ENCODE assay signal across 20 cellular contexts in the genomic region with DNA sequence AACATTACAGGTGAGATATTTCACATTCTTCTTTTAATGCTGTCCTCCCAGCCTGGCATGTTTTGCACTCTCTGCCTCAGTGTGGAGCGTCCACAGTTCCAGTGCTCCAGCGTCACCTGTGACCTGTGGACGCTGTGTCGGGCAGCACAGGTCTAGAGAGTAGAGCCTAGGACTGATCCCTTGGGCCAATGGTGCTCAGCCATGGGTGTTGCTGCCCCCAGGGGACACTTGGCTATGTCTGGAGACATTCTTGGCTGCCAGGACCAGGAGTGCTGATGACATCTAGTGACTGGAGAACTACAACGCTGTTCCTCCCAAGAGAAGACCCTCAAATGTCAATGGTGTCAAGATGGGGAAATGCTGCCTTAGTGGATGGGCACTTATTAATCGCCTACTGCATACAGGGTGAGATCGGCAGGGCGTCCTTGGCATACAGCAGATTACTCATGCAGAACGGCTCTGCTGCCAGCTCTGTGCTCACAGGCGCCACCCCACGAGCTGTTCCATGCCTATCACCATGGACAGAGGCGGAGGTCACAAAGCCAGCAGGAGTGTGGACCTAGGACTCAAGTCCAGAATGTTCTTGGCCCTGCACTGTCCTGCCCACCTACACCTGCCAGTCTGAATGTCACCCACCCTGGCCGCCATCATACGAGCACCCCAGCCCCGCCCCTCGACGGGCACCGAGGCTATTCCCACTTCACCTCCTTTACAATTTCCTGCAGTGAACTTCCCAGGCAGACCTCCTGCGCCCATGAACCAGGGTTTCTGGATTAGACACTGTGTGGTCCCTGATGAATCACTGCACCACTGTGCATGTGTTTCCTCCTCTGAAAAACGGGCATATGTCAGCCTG. TPM values are rescaled to one million over a fixed set of nuclear protein-coding genes. Genes with fewer than 3 reads are reported as not detected.
DNase-seq lines count a peak whose midpoint lies in the region; ATAC-seq, FAIRE-seq and TF ChIP-seq lines count a peak whose summit lies in the region.
"Had no signal": no experiment of that assay in that cellular context is flagged by ENCODE, and none has a peak within 500 bp of the region (broad histone marks: within the 10 kb centered on the region; RNA-seq: fewer than 3 reads in every experiment).

No MANE protein-coding gene starts in this region.

- H3K79me2 ChIP-seq in K562 (ENCODE audit: control insufficient read depth, insufficient read depth, low read length), result peaks cover 4% of the 10 kb centered on the region; the same call in 1 of the 3 replicates

- TF ChIP-seq CTCF in right atrium auricular region (IDR thresholded peaks at IDR 0.05) (no peak), K562 (IDR thresholded peaks at IDR 0.05 in 2 of 3, conservative IDR thresholded peaks at IDR 0.05 in 1 of 3; ENCODE audit: insufficient read depth in 2 of 3, low read depth in 1 of 3, low read length in 3 of 3) (0 out of 6 replicates have a peak, but pooled peaks of 2 of the 3 experiments have one; percentile 5 to 17)

- no peak overlapping the region for H3K4me2 ChIP-seq in K562 (ENCODE audit: insufficient read depth, low read length)

- no peaks in the 10 kb centered on the region for H3K9me3 ChIP-seq in right atrium auricular region
- peaks cover 6% of the 10 kb centered on the region; the same call in 1 of the 2 replicates for H3K9me3 ChIP-seq in K562 (replicated peaks; ENCODE audit: control insufficient read depth, insufficient read depth, low read depth, low read length)
- peaks cover 0 to 13% (median 0%) of the 10 kb centered on the region in 3 experiments for H3K9me3 ChIP-seq in naive thymus-derived CD4-positive, alpha-beta T cell (ENCODE audit: control insufficient read depth in 2 of 3, low read length in 3 of 3)

- H3K4me1 ChIP-seq in right atrium auricular region, result peaks cover 0 to 5% of the 10 kb centered on the region in 2 donors
- peaks cover 5 to 49% of the 10 kb centered on the region in 2 experiments for H3K4me1 ChIP-seq in K562 (replicated peaks in 1 of 2; ENCODE audit: control insufficient read depth in 2 of 2, insufficient read depth in 2 of 2, low read length in 2 of 2)
- no peaks in the 10 kb centered on the region for H3K4me1 ChIP-seq in naive thymus-derived CD4-positive, alpha-beta T cell (ENCODE audit: control insufficient read depth in 2 of 2, insufficient read depth in 2 of 2, low read length in 2 of 2)

- H3K9ac ChIP-seq in K562 (ENCODE audit: insufficient read depth in 1 of 2, low read depth in 2 of 2, low read length in 2 of 2), result no peak overlapping the region

- no peak overlapping the region for H2AFZ ChIP-seq in K562 (ENCODE audit: low read depth, low read length)

- no TSS peak for BruUV-seq in K562 (replicated peaks; lab: Mats Ljungman, UMichigan)

- H3K4me3 ChIP-seq in right atrium auricular region, result no peak overlapping the region
- H3K4me3 ChIP-seq in K562, result no peak overlapping the region
- no peak overlapping the region for H3K4me3 ChIP-seq in naive thymus-derived CD4-positive, alpha-beta T cell (ENCODE audit: low read length)

- DNase-seq in left cardiac atrium (peak; percentile 15), right atrium auricular region (ENCODE audit: low spot score) (no peak), K562 (ENCODE audit: extremely low read depth in 1 of 4, low spot score in 3 of 4) (peak in 1 of 4 experiments; percentile 6), kidney tubule cell (ENCODE audit: low spot score) (peak; percentile 23), mucosa of gallbladder (ENCODE audit: low spot score) (no peak), NCI-H2107 (lab: John Stamatoyannopoulos, UW) (no peak), H4 (ENCODE audit: low spot score) (no peak)
- DNase-seq in naive thymus-derived CD4-positive, alpha-beta T cell, result no peak
- DNase-seq: activated CD4-positive, alpha-beta memory T cell treated with anti-CD3 and anti-CD28 coated beads, Interleukin-2, amount 10 ng/mL, durations not matched to agents 7 days and 5 days; Calu3; HCEC 1CT; Karpas-422; NCI-H2081; NCI-H774; SHP77 treated with DMSO at 0.1 percent for 48 hours; stimulated activated CD4-positive, alpha-beta T cell treated with anti-CD3 and anti-CD28 coated beads, Interleukin-4, amount 100 ng/mL, for 4 hours had no signal

- H3K36me3 ChIP-seq in right atrium auricular region (no peaks in the 10 kb centered on the region), K562 (ENCODE audit: control insufficient read depth, insufficient read depth, low read length) (no peaks in the 10 kb centered on the region)
- no peaks in the 10 kb centered on the region for H3K36me3 ChIP-seq in naive thymus-derived CD4-positive, alpha-beta T cell (ENCODE audit: control insufficient read depth in 2 of 3, insufficient read depth in 3 of 3, low read length in 3 of 3)

- CTCF ChIA-PET in K562 (lab: Yijun Ruan, JAX; ENCODE audit: low intra/inter-chr PET ratio), result no interaction called here
- CTCF ChIA-PET in naive thymus-derived CD4-positive, alpha-beta T cell (lab: Charles Lee), result no interaction called here

- H3K27ac ChIP-seq in right atrium auricular region (no peak overlapping the region), K562 (ENCODE audit: extremely low read depth, low read depth, low read length) (no peak overlapping the region)
- no peak overlapping the region for H3K27ac ChIP-seq in naive thymus-derived CD4-positive, alpha-beta T cell (ENCODE audit: low read depth, low read length)
- H3K27ac ChIP-seq: HL-60 had no signal

- no peak for TF ChIP-seq RAD21 in K562 (CRISPR knock-in tag; conservative IDR thresholded peaks at IDR 0.05 in 1 of 2, IDR thresholded peaks at IDR 0.05 in 1 of 2)

- TF ChIP-seq EP300 in K562 (IDR thresholded peaks at IDR 0.05; ENCODE audit: low read length), result no peak

- no peaks in the 10 kb centered on the region for H3K9me1 ChIP-seq in K562 (ENCODE audit: control insufficient read depth, insufficient read depth, low read length)

- H4K20me1 ChIP-seq in K562 (replicated peaks; ENCODE audit: control insufficient read depth, insufficient read depth, low read length), result no peaks in the 10 kb centered on the region

- WGBS in K562 (ENCODE audit: insufficient coverage, low coverage, missing lambda C conversion rate), result 29% methylated on average over 20 of the region's 20 CpGs

- peak overlapping the region in 1 of 9 donors; percentile 36 for H3K27ac Mint-ChIP-seq in naive thymus-derived CD4-positive, alpha-beta T cell

- TF ChIP-seq POLR2A in K562 (conservative IDR thresholded peaks at IDR 0.05), result no peak

- H3K4me1 Mint-ChIP-seq in naive thymus-derived CD4-positive, alpha-beta T cell, result peaks cover 6 to 16% (median 10%) of the 10 kb centered on the region in 7 donors

- no peaks in the 10 kb centered on the region for H3K27me3 ChIP-seq in right atrium auricular region
- peaks cover 0 to 9% of the 10 kb centered on the region in 2 experiments; a peak in 3 of 5 replicates for H3K27me3 ChIP-seq in K562 (ENCODE audit: control insufficient read depth in 2 of 2, insufficient read depth in 2 of 2, low read length in 2 of 2)
- peaks cover 0 to 4% of the 10 kb centered on the region in 2 donors for H3K27me3 ChIP-seq in naive thymus-derived CD4-positive, alpha-beta T cell (ENCODE audit: control insufficient read depth in 2 of 2, insufficient read depth in 2 of 2, low read length in 2 of 2)

- peaks cover 0 to 21% (median 9%) of the 10 kb centered on the region in 11 donors for H3K9me3 Mint-ChIP-seq in naive thymus-derived CD4-positive, alpha-beta T cell

- FAIRE-seq in K562 (lab: Jason Lieb, UNC), result no peak

- H3K4me3 Mint-ChIP-seq in naive thymus-derived CD4-positive, alpha-beta T cell, result peak overlapping the region in 1 of 10 donors; percentile 21
- H3K4me3 Mint-ChIP-seq: activated T-helper 1 cell treated with anti-CD3 and anti-CD28 coated beads, Interleukin-12 subunit alpha, Interleukin-12 subunit beta, Interleukin-2, Interleukin-4 antibody, amounts not matched to agents 30 ng/mL and 10 ng/mL and 1 ng/mL, durations not matched to agents 14 hours and 24 hours and 36 hours had no signal

- POLR2A ChIA-PET in K562 (lab: Yijun Ruan, JAX), result interaction anchor here (0.6 kb wide), 1 partner anchor 92 kb away, joined by 3 read pairs; no protein-coding TSS in a partner anchor
- POLR2A ChIA-PET in naive thymus-derived CD4-positive, alpha-beta T cell (lab: Charles Lee), result no interaction called here

- in situ Hi-C loops in K562 (cut with MboI), result no loop called here

- peaks cover 0 to 26% (median 11%) of the 10 kb centered on the region in 5 donors for H3K27me3 Mint-ChIP-seq in naive thymus-derived CD4-positive, alpha-beta T cell

- intact Hi-C loops in left cardiac atrium (cut with DNase I) (no loop called here), K562 (cut with micrococcal nuclease) (no loop called here)
- intact Hi-C loops in naive thymus-derived CD4-positive, alpha-beta T cell (cut with micrococcal nuclease), result no loop called here

- H3K36me3 Mint-ChIP-seq in naive thymus-derived CD4-positive, alpha-beta T cell, result peaks cover 0 to 14% (median 0%) of the 10 kb centered on the region in 5 donors

- ATAC-seq in left cardiac atrium, result no peak
- no peak for ATAC-seq in K562
- ATAC-seq in naive thymus-derived CD4-positive, alpha-beta T cell, result no peak
- ATAC-seq: sciatic nerve had no signal

RNA-seq across cellular contexts. Expression of a gene that starts 13.9 kb away (rescaled TPM):
- total RNA-seq in left cardiac atrium (under 1 TPM; 0.24 to 0.41 TPM), right atrium auricular region (not detected), K562 (2014; rRNA removed) (0.09 and 0.20 TPM in 2 replicates), K562 (2014; rRNA removed; fragmentation: Illumina TruSeq; extraction: Trizol) (not detected in 2 replicates), K562 (2015; rRNA removed; fragmentation: Illumina TruSeq; extraction: Trizol) (not detected in 2 replicates), K562 (2021) (0.09 TPM in 1 of 2 replicates, not detected in the other), mucosa of gallbladder (5.8 TPM)
- total RNA-seq in K562 (2011; cell fraction: chromatin; rRNA removed; ENCODE audit: low replicate concordance), result not detected in 2 replicates
- 0.79 and 1.0 TPM in 2 replicates for total RNA-seq in K562 (2011; cell fraction: nucleolus; rRNA removed)
- not detected in 2 replicates for total RNA-seq in K562 (2011; cell fraction: nucleoplasm; rRNA removed)
- polyA plus RNA-seq in K562 (2011; rRNA removed) (0.05 TPM in 1 of 2 replicates, not detected in the other), K562 (2014; fragmentation: Illumina TruSeq; extraction: Trizol) (not detected in 2 replicates), K562 (2014; fragmentation: Nextera tagmentation; extraction: Ambion mirVana) (not detected), K562 (2014; rRNA removed) (0.12 and 0.36 TPM in 2 replicates)
- 0.12 TPM in 1 of 2 replicates, not detected in the other for polyA plus RNA-seq in K562 (2011; cell fraction: cytosol; rRNA removed)
- polyA plus RNA-seq in K562 (2011; cell fraction: nucleus; rRNA removed), result 0.18 and 0.40 TPM in 2 replicates
- 0.27 and 0.82 TPM in 2 replicates for polyA plus RNA-seq in K562 (2012)
- polyA minus RNA-seq in K562 (2011; rRNA and poly(A)+ RNA removed), result not detected in 2 replicates
- not detected in 2 replicates for polyA minus RNA-seq in K562 (2011; cell fraction: cytosol; rRNA and poly(A)+ RNA removed)
- 0.22 TPM in 1 of 2 replicates, not detected in the other for polyA minus RNA-seq in K562 (2011; cell fraction: nucleus; rRNA and poly(A)+ RNA removed)
- 1 to 10 TPM in 2 of 5 experiments, under 1 TPM in 2, not detected in 1; 0.24 to 1.8 (median 0.83) TPM for total RNA-seq in naive thymus-derived CD4-positive, alpha-beta T cell
- polyA plus RNA-seq in naive thymus-derived CD4-positive, alpha-beta T cell, result under 1 TPM in 1 of 2 donors, not detected in 1; 0.12 TPM
- total RNA-seq in H4 (2014; rRNA removed; shearing (Covaris generic)), result not detected in 2 replicates
- polyA plus RNA-seq: fibroblast of lung had no signal

RNA-seq across cellular contexts. Expression of a gene that starts 21.6 kb away (rescaled TPM):
- 10 to 100 TPM; 10.7 to 19.4 TPM for total RNA-seq in left cardiac atrium
- total RNA-seq in right atrium auricular region, result 10 to 100 TPM in 1 of 2 donors, 1 to 10 TPM in 1; 9.6 to 26.8 TPM
- total RNA-seq in K562 (2011; cell fraction: chromatin; rRNA removed; ENCODE audit: low replicate concordance), result 0.86 and 2.4 TPM in 2 replicates
- 1.1 and 1.3 TPM in 2 replicates for total RNA-seq in K562 (2011; cell fraction: nucleolus; rRNA removed)
- total RNA-seq in K562 (2011; cell fraction: nucleoplasm; rRNA removed), result 0.88 and 1.6 TPM in 2 replicates
- 0.14 TPM in 1 of 2 replicates, not detected in the other for total RNA-seq in K562 (2014; rRNA removed)
- not detected in 2 replicates for total RNA-seq in K562 (2014; rRNA removed; fragmentation: Illumina TruSeq; extraction: Trizol)
- not detected in 2 replicates for total RNA-seq in K562 (2015; rRNA removed; fragmentation: Illumina TruSeq; extraction: Trizol)
- 0.16 and 0.20 TPM in 2 replicates for total RNA-seq in K562 (2021)
- 0.36 and 1.3 TPM in 2 replicates for polyA plus RNA-seq in K562 (2011; rRNA removed)
- 0.49 and 0.64 TPM in 2 replicates for polyA plus RNA-seq in K562 (2011; cell fraction: cytosol; rRNA removed)
- 7.4 and 7.9 TPM in 2 replicates for polyA plus RNA-seq in K562 (2011; cell fraction: nucleus; rRNA removed)
- 0.16 and 2.0 TPM in 2 replicates for polyA plus RNA-seq in K562 (2012)
- not detected in 2 replicates for polyA plus RNA-seq in K562 (2014; fragmentation: Illumina TruSeq; extraction: Trizol)
- polyA plus RNA-seq in K562 (2014; fragmentation: Nextera tagmentation; extraction: Ambion mirVana), result not detected
- 0.15 TPM in 1 of 2 replicates, not detected in the other for polyA plus RNA-seq in K562 (2014; rRNA removed)
- polyA minus RNA-seq in K562 (2011; rRNA and poly(A)+ RNA removed), result 0.36 and 0.53 TPM in 2 replicates
- 0.55 and 0.76 TPM in 2 replicates for polyA minus RNA-seq in K562 (2011; cell fraction: cytosol; rRNA and poly(A)+ RNA removed)
- 0.89 and 0.94 TPM in 2 replicates for polyA minus RNA-seq in K562 (2011; cell fraction: nucleus; rRNA and poly(A)+ RNA removed)
- 139 TPM for total RNA-seq in mucosa of gallbladder
- total RNA-seq in naive thymus-derived CD4-positive, alpha-beta T cell, result 1 to 10 TPM in 2 of 5 experiments, under 1 TPM in 1, not detected in 2; 0.82 to 2.3 (median 2.1) TPM
- not detected for polyA plus RNA-seq in naive thymus-derived CD4-positive, alpha-beta T cell
- total RNA-seq in H4 (2014; rRNA removed; shearing (Covaris generic)), result 1.4 and 2.0 TPM in 2 replicates
- total RNA-seq: activated CD4-positive, alpha-beta memory T cell treated with anti-CD3 and anti-CD28 coated beads, Interleukin-2, amount 10 ng/mL, durations not matched to agents 7 days and 5 days; activated T-helper 1 cell treated with anti-CD3 and anti-CD28 coated beads, Interleukin-12 subunit alpha, Interleukin-12 subunit beta, Interleukin-2, Interleukin-4 antibody, amounts not matched to agents 30 ng/mL and 10 ng/mL and 1 ng/mL, durations not matched to agents 14 hours and 24 hours and 36 hours had no signal

RNA-seq across cellular contexts. Expression of a gene that starts 24.9 kb away (rescaled TPM):
- total RNA-seq in left cardiac atrium (10 to 100 TPM; 12.1 to 14.9 TPM), right atrium auricular region (10 to 100 TPM; 30.3 to 33.2 TPM), K562 (2014; rRNA removed) (22.6 and 31.6 TPM in 2 replicates), K562 (2014; rRNA removed; fragmentation: Illumina TruSeq; extraction: Trizol) (0.32 and 0.47 TPM in 2 replicates), K562 (2015; rRNA removed; fragmentation: Illumina TruSeq; extraction: Trizol) (1.2 and 2.3 TPM in 2 replicates), K562 (2021) (13.0 and 15.5 TPM in 2 replicates), mucosa of gallbladder (33.8 TPM)
- 7.0 and 14.9 TPM in 2 replicates for total RNA-seq in K562 (2011; cell fraction: chromatin; rRNA removed; ENCODE audit: low replicate concordance)
- 10.1 and 11.5 TPM in 2 replicates for total RNA-seq in K562 (2011; cell fraction: nucleolus; rRNA removed)
- 5.3 and 6.3 TPM in 2 replicates for total RNA-seq in K562 (2011; cell fraction: nucleoplasm; rRNA removed)
- polyA plus RNA-seq in K562 (2011; rRNA removed) (0.93 and 1.2 TPM in 2 replicates), K562 (2014; fragmentation: Illumina TruSeq; extraction: Trizol) (0.30 and 0.33 TPM in 2 replicates), K562 (2014; fragmentation: Nextera tagmentation; extraction: Ambion mirVana) (not detected), K562 (2014; rRNA removed) (12.2 and 15.0 TPM in 2 replicates)
- polyA plus RNA-seq in K562 (2011; cell fraction: cytosol; rRNA removed), result 1.9 and 24.8 TPM in 2 replicates
- polyA plus RNA-seq in K562 (2011; cell fraction: nucleus; rRNA removed), result 1.8 and 3.9 TPM in 2 replicates
- polyA plus RNA-seq in K562 (2012), result 5.5 and 10.3 TPM in 2 replicates
- polyA minus RNA-seq in K562 (2011; rRNA and poly(A)+ RNA removed), result 0.74 and 0.78 TPM in 2 replicates
- 1.6 and 5.0 TPM in 2 replicates for polyA minus RNA-seq in K562 (2011; cell fraction: cytosol; rRNA and poly(A)+ RNA removed)
- 3.2 and 3.8 TPM in 2 replicates for polyA minus RNA-seq in K562 (2011; cell fraction: nucleus; rRNA and poly(A)+ RNA removed)
- 10 to 100 TPM; 21.6 to 34.5 (median 22.7) TPM for total RNA-seq in naive thymus-derived CD4-positive, alpha-beta T cell
- 10 to 100 TPM; 24.2 to 36.4 TPM for polyA plus RNA-seq in naive thymus-derived CD4-positive, alpha-beta T cell
- total RNA-seq in H4 (2014; rRNA removed; shearing (Covaris generic)), result 28.3 and 45.8 TPM in 2 replicates

RNA-seq across cellular contexts. Expression of a gene that starts 49.1 kb away (rescaled TPM):
- 10 to 100 TPM; 63.9 to 71.0 TPM for total RNA-seq in left cardiac atrium
- total RNA-seq in right atrium auricular region, result 10 to 100 TPM; 55.8 to 75.0 TPM
- total RNA-seq in K562 (2011; cell fraction: chromatin; rRNA removed; ENCODE audit: low replicate concordance), result 34.1 and 85.3 TPM in 2 replicates
- total RNA-seq in K562 (2011; cell fraction: nucleolus; rRNA removed), result 68.2 and 70.5 TPM in 2 replicates
- 40.9 and 50.4 TPM in 2 replicates for total RNA-seq in K562 (2011; cell fraction: nucleoplasm; rRNA removed)
- 203 and 207 TPM in 2 replicates for total RNA-seq in K562 (2014; rRNA removed)
- total RNA-seq in K562 (2014; rRNA removed; fragmentation: Illumina TruSeq; extraction: Trizol), result 33.0 and 36.2 TPM in 2 replicates
- total RNA-seq in K562 (2015; rRNA removed; fragmentation: Illumina TruSeq; extraction: Trizol), result 65.5 and 75.7 TPM in 2 replicates
- 125 and 130 TPM in 2 replicates for total RNA-seq in K562 (2021)
- 82.7 and 103 TPM in 2 replicates for polyA plus RNA-seq in K562 (2011; rRNA removed)
- polyA plus RNA-seq in K562 (2011; cell fraction: cytosol; rRNA removed), result 89.6 and 173 TPM in 2 replicates
- 83.8 and 124 TPM in 2 replicates for polyA plus RNA-seq in K562 (2011; cell fraction: nucleus; rRNA removed)
- polyA plus RNA-seq in K562 (2012), result 72.7 and 83.2 TPM in 2 replicates
- polyA plus RNA-seq in K562 (2014; fragmentation: Illumina TruSeq; extraction: Trizol), result 55.7 and 88.4 TPM in 2 replicates
- 1 to 10 TPM in 1 of 2 experiments, under 1 TPM in 1; 0.80 to 1.0 TPM for polyA plus RNA-seq in K562 (2014; fragmentation: Nextera tagmentation; extraction: Ambion mirVana)
- polyA plus RNA-seq in K562 (2014; rRNA removed), result 125 and 142 TPM in 2 replicates
- 16.2 and 28.5 TPM in 2 replicates for polyA minus RNA-seq in K562 (2011; rRNA and poly(A)+ RNA removed)
- 36.4 and 44.9 TPM in 2 replicates for polyA minus RNA-seq in K562 (2011; cell fraction: cytosol; rRNA and poly(A)+ RNA removed)
- polyA minus RNA-seq in K562 (2011; cell fraction: nucleus; rRNA and poly(A)+ RNA removed), result 18.4 and 20.5 TPM in 2 replicates
- total RNA-seq in mucosa of gallbladder, result 53.3 TPM
- total RNA-seq in naive thymus-derived CD4-positive, alpha-beta T cell, result 10 to 100 TPM; 39.0 to 47.3 (median 45.8) TPM
- 10 to 100 TPM; 20.4 to 41.4 TPM for polyA plus RNA-seq in naive thymus-derived CD4-positive, alpha-beta T cell
- total RNA-seq in H4 (2014; rRNA removed; shearing (Covaris generic)), result 33.2 and 35.7 TPM in 2 replicates

Comparison
In these comparisons a context has a peak if more than half of its experiments do, and no peak if none do; other contexts are left out.
1. DNase-seq: peak in left cardiac atrium (single experiment) and kidney tubule cell (single experiment); none in right atrium auricular region (single experiment), mucosa of gallbladder (single experiment), naive thymus-derived CD4-positive, alpha-beta T cell (0 of 9), NCI-H2107 (single experiment) and H4 (single experiment).
2. CTCF ChIP-seq: peak in K562 (2 of 3); none in right atrium auricular region (0 of 2).